8 cellular contexts compared by ENCODE assay signal in the genomic region with DNA sequence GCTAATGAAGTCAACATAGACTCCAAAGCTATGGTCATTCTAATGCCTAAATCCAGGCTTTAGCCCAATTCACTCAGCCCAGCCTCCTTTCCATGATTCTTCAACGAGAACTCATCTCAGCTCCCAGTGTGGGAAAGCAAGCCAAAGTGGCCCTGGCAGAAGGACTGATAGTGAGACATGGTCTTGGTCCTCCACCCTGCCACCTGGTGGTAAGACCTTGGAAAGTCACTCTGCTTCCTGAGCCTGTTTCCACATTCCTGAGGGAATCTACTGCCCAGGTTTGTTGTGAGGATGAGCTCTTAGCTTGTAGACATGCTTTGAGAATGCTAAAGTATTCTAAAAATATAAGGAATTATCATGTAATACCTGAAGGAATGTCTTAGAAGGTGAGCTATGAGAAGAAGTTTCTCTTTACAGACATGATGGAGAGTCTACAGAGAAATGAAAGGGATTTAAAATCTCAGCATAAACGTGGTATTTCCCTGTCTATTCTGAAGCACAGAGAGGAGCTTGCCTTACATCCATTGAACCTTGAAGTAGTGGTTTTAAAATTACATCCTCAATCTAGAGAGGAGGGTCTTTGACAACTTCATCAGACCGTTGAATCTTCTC.
DNase-seq lines count a peak whose midpoint lies in the region; ATAC-seq and TF ChIP-seq lines count a peak whose summit lies in the region.

No MANE protein-coding gene starts in this region.

- ATAC-seq in GM19463 (IDR thresholded peaks at IDR 0.05; ENCODE audit: unreplicated experiment) (peak; percentile 59), SK-N-SH treated with all-trans-retinoic acid at 6 μM for 48 hours (peak; percentile 96)

- H3K4me3 ChIP-seq in epithelial cell of proximal tubule (ENCODE audit: low read depth, low read length): no peak overlapping the region

- DNase-seq in NCI-H2107 treated with DMSO at 0.1 percent for 48 hours (lab: John Stamatoyannopoulos, UW; ENCODE audit: unreplicated experiment) (peak; percentile 36), NCI-H2107 (lab: John Stamatoyannopoulos, UW) (no peak), LoVo (ENCODE audit: low spot score) (peak; percentile 66), epithelial cell of proximal tubule (ENCODE audit: low read depth) (no peak), myocyte (ENCODE audit: low read depth) (peak; percentile 77), activated gamma-delta T cell treated with Interleukin-2 at 50 U/mL for 16 hours (no peak)

- TF ChIP-seq CTCF in epithelial cell of proximal tubule (conservative IDR thresholded peaks at IDR 0.05; ENCODE audit: low read depth, low read length): peak; percentile 91

TF ChIP-seq in SK-N-SH treated with all-trans-retinoic acid at 6 μM for 48 hours, 23 proteins besides CTCF, POLR2A, EP300 and RAD21:
- TF ChIP-seq RARB (CRISPR knock-in tag; IDR thresholded peaks at IDR 0.05): no peak
- TF ChIP-seq, protein P1, sequence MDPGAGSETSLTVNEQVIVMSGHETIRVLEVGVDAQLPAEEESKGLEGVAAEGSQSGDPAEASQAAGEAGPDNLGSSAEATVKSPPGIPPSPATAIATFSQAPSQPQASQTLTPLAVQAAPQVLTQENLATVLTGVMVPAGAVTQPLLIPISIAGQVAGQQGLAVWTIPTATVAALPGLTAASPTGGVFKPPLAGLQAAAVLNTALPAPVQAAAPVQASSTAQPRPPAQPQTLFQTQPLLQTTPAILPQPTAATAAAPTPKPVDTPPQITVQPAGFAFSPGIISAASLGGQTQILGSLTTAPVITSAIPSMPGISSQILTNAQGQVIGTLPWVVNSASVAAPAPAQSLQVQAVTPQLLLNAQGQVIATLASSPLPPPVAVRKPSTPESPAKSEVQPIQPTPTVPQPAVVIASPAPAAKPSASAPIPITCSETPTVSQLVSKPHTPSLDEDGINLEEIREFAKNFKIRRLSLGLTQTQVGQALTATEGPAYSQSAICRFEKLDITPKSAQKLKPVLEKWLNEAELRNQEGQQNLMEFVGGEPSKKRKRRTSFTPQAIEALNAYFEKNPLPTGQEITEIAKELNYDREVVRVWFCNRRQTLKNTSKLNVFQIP (CRISPR knock-in tag; IDR thresholded peaks at IDR 0.05; ENCODE audit: borderline replicate concordance, low read depth): no peak
- TF ChIP-seq ZNF8 (CRISPR knock-in tag; IDR thresholded peaks at IDR 0.05): no peak
- TF ChIP-seq ZFP30 (CRISPR knock-in tag; IDR thresholded peaks at IDR 0.05): no peak
- TF ChIP-seq, protein P2, sequence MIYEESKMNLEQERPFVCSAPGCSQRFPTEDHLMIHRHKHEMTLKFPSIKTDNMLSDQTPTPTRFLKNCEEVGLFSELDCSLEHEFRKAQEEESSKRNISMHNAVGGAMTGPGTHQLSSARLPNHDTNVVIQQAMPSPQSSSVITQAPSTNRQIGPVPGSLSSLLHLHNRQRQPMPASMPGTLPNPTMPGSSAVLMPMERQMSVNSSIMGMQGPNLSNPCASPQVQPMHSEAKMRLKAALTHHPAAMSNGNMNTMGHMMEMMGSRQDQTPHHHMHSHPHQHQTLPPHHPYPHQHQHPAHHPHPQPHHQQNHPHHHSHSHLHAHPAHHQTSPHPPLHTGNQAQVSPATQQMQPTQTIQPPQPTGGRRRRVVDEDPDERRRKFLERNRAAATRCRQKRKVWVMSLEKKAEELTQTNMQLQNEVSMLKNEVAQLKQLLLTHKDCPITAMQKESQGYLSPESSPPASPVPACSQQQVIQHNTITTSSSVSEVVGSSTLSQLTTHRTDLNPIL (CRISPR knock-in tag; IDR thresholded peaks at IDR 0.05; ENCODE audit: low read depth): no peak
- TF ChIP-seq, protein P3, sequence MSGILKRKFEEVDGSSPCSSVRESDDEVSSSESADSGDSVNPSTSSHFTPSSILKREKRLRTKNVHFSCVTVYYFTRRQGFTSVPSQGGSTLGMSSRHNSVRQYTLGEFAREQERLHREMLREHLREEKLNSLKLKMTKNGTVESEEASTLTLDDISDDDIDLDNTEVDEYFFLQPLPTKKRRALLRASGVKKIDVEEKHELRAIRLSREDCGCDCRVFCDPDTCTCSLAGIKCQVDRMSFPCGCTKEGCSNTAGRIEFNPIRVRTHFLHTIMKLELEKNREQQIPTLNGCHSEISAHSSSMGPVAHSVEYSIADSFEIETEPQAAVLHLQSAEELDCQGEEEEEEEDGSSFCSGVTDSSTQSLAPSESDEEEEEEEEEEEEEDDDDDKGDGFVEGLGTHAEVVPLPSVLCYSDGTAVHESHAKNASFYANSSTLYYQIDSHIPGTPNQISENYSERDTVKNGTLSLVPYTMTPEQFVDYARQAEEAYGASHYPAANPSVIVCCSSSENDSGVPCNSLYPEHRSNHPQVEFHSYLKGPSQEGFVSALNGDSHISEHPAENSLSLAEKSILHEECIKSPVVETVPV (CRISPR knock-in tag; IDR thresholded peaks at IDR 0.05): no peak
- no peak for TF ChIP-seq ZFP3 (CRISPR knock-in tag; IDR thresholded peaks at IDR 0.05)
- TF ChIP-seq ISL1 (CRISPR knock-in tag; IDR thresholded peaks at IDR 0.05): no peak
- no peak for TF ChIP-seq OSR1 (CRISPR knock-in tag; IDR thresholded peaks at IDR 0.05)
- TF ChIP-seq GLIS3 (CRISPR knock-in tag; IDR thresholded peaks at IDR 0.05): no peak
- no peak for TF ChIP-seq ZNF70 (CRISPR knock-in tag; IDR thresholded peaks at IDR 0.05)
- no peak for TF ChIP-seq CSDC2 (CRISPR knock-in tag; IDR thresholded peaks at IDR 0.05)
- TF ChIP-seq ESRRG (CRISPR knock-in tag; IDR thresholded peaks at IDR 0.05): no peak

Comparison
In these comparisons a context has a peak if more than half of its experiments do, and no peak if none do; other contexts are left out.
1. DNase-seq: peak in NCI-H2107 treated with DMSO at 0.1 percent for 48 hours (single experiment), LoVo (single experiment) and myocyte (single experiment); none in NCI-H2107 (single experiment), epithelial cell of proximal tubule (single experiment) and activated gamma-delta T cell treated with Interleukin-2 at 50 U/mL for 16 hours (single experiment).